ENCODE assay signal across 18 cellular contexts in genomic region chr4:33149658-33150057, GRCh38.
"Had no signal": no experiment of that assay in that cellular context is flagged by ENCODE, and none has a peak within 500 bp of the region (broad histone marks: within the 10 kb centered on the region; RNA-seq: fewer than 3 reads in every experiment).

No MANE protein-coding gene starts in this region.

- H3K4me3 ChIP-seq: body of pancreas, left ventricle myocardium inferior had no signal

- H3K27ac ChIP-seq: body of pancreas, left ventricle myocardium inferior, WERI-Rb-1 had no signal

- H3K36me3 ChIP-seq: left ventricle myocardium inferior, WERI-Rb-1 had no signal

- H3K9me3 ChIP-seq: body of pancreas had no signal

- H3K27me3 ChIP-seq: body of pancreas had no signal

- DNase-seq: activated CD4-positive, alpha-beta memory T cell treated with anti-CD3 and anti-CD28 coated beads, Interleukin-2, amount 10 ng/mL, durations not matched to agents 7 days and 5 days; activated CD4-positive, alpha-beta T cell treated with anti-CD3 and anti-CD28 coated beads for 36 hours; activated effector memory CD4-positive, alpha-beta T cell treated with anti-CD3 and anti-CD28 coated beads, Interleukin-2, amount 50 U/mL, for 16 hours; activated T-cell treated with anti-CD3 and anti-CD28 coated beads, Interleukin-2, amount 50 U/mL, for 24 hours; body of pancreas; erythroblast; hippocampal formation; kidney; left ventricle myocardium inferior; natural killer cell; occipital lobe; right cardiac atrium; small intestine; stimulated activated CD4-positive, alpha-beta T cell treated with anti-CD3 and anti-CD28 coated beads, Interleukin-4, amount 100 ng/mL, for 4 hours; stimulated activated naive CD8-positive, alpha-beta T cell treated with anti-CD3 and anti-CD28 coated beads, Interleukin-15, Interleukin-2, amounts not matched to agents 100 U/mL and 50 U/mL, for 24 hours; T-helper 17 cell; trophoblast cell; WERI-Rb-1 had no signal

- H3K4me1 ChIP-seq: body of pancreas, left ventricle myocardium inferior had no signal
